In the genomic region with DNA sequence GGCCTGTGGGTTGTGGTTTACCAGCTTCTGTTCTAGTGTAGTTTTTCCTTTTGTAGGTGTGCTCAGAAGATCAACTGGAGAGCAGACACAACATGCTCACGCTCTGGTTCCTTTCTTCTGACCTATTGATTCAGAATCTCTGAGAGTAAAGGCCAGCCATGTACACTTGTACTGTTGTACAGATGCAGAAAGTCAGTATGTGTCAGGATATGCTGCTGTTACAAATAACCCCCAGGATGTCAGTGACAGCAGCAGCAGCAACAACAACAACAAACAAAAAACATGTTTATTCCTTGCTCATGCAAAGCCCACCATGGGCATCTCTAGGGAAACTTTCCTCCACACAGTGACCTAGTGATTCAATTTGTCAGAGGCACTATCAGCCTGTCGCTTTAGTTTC, we compare ENCODE assay signal across 36 cellular contexts.
"Had no signal": no experiment of that assay in that cellular context is flagged by ENCODE, and none has a peak within 500 bp of the region (broad histone marks: within the 10 kb centered on the region; RNA-seq: fewer than 3 reads in every experiment).

No MANE protein-coding gene starts in this region.

- DNase-seq: Karpas-422, Kasumi-1, MG63, MM.1S, MV-4-11, NCI-H1048, NCI-H1092, NCI-H1092 treated with DMSO at 0.1 percent for 48 hours, NCI-H1105, NCI-H1105 treated with DMSO at 0.1 percent for 48 hours, NCI-H1417, NCI-H1417 treated with DMSO at 0.1 percent for 48 hours, NCI-H1436, NCI-H1436 treated with DMSO at 0.1 percent for 48 hours, NCI-H146, NCI-H1694, NCI-H1694 treated with DMSO at 0.1 percent for 48 hours, NCI-H187, NCI-H187 treated with DMSO at 0.1 percent for 48 hours, NCI-H1930, NCI-H2029, NCI-H2029 treated with DMSO at 0.1 percent for 48 hours, NCI-H2081, NCI-H2081 treated with DMSO at 0.1 percent for 48 hours, NCI-H2107, NCI-H2171, NCI-H2171 treated with DMSO at 0.1 percent for 48 hours, NCI-H2227 treated with DMSO at 0.1 percent for 48 hours, NCI-H226, NCI-H345, NCI-H446, NCI-H446 treated with DMSO at 0.1 percent for 48 hours, NCI-H510A, NCI-H510A treated with DMSO at 0.1 percent for 48 hours, NCI-H524, NCI-H524 treated with DMSO at 0.1 percent for 48 hours had no signal

- H3K36me3 ChIP-seq: MG63 had no signal

- H3K27me3 ChIP-seq: MG63 had no signal

- H3K9me3 ChIP-seq: MG63 had no signal

- H3K4me3 ChIP-seq: MG63 had no signal
